In the genomic region with DNA sequence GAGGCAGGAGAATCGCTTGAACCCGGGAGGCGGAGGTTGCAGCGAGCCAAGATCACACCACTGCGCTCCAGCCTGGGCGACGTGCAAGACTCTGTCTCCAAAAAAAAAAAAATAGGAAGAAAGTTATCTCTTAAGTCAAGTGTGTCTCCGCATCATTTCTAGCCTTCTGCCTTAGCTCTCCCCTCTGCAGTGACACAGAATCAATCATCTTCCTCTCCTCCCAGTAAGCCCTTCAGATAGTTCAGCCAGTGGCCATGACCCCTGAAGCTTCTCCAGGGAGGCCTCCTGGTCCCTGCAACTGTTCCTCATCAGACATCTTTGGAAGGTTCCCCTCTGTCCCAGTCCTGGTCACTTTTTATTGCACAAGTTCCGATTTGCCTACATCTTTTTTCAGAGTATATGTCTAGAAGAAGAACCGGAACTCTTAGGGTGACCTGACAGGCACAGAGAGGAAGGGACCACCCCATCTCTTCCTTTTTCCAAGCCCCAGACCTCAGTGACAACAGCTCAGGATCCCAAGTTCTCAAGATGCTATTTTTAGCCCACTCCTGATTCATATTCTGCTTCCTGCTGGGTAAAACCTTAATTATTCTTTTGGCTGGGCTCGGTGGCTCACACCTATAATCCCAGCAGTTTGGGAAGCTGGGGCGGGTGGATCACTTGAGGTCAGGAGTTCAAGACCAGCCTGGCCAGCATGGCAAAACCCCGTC, we compare ENCODE assay signal across 14 cellular contexts. TPM values are rescaled to one million over a fixed set of nuclear protein-coding genes. Genes with fewer than 3 reads are reported as not detected.
A peak's percentile ranks its signal among the peaks of the same experiment; 100 is the strongest.
DNase-seq lines count a peak whose midpoint lies in the region; ATAC-seq and TF ChIP-seq lines count a peak whose summit lies in the region.
"Had no signal": no experiment of that assay in that cellular context is flagged by ENCODE, and none has a peak within 500 bp of the region (broad histone marks: within the 10 kb centered on the region; RNA-seq: fewer than 3 reads in every experiment).

No MANE protein-coding gene starts in this region.

- no peaks in the 10 kb centered on the region for H3K36me3 Mint-ChIP-seq in activated CD4-positive, alpha-beta T cell treated with anti-CD3 and anti-CD28 coated beads, Interleukin-2, amount 10 ng/mL, durations not matched to agents 24 days and 14 days (ENCODE audit: low read depth)
- H3K36me3 Mint-ChIP-seq in activated CD4-positive, alpha-beta T cell treated with anti-CD3 and anti-CD28 coated beads for 36 hours (ENCODE audit: low read depth), result no peaks in the 10 kb centered on the region
- H3K36me3 Mint-ChIP-seq in activated T-helper 17 cell treated with anti-CD3 and anti-CD28 coated beads, Interleukin-2, amount 50 U/mL, for 72 hours (ENCODE audit: low read depth), result no peaks in the 10 kb centered on the region

- peaks cover 21% of the 10 kb centered on the region for H3K4me1 Mint-ChIP-seq in activated CD4-positive, alpha-beta T cell treated with anti-CD3 and anti-CD28 coated beads, Interleukin-2, amount 10 ng/mL, durations not matched to agents 24 days and 14 days
- peaks cover 25% of the 10 kb centered on the region for H3K4me1 Mint-ChIP-seq in activated CD4-positive, alpha-beta T cell treated with anti-CD3 and anti-CD28 coated beads for 36 hours
- H3K4me1 Mint-ChIP-seq in activated T-helper 17 cell treated with anti-CD3 and anti-CD28 coated beads, Interleukin-2, amount 50 U/mL, for 72 hours, result peaks cover 8% of the 10 kb centered on the region

- peak overlapping the region in 7 of 8 donors; percentile 33 to 63 (median 44) for H3K27ac ChIP-seq in spleen
- H3K27ac ChIP-seq: suprapubic skin had no signal

- no peak for TF ChIP-seq CTCF in spleen (IDR thresholded peaks at IDR 0.05 in 8 of 11, conservative IDR thresholded peaks at IDR 0.05 in 3 of 11)

- no peak overlapping the region for H3K4me3 Mint-ChIP-seq in activated CD4-positive, alpha-beta T cell treated with anti-CD3 and anti-CD28 coated beads, Interleukin-2, amount 10 ng/mL, durations not matched to agents 24 days and 14 days
- H3K4me3 Mint-ChIP-seq in activated CD4-positive, alpha-beta T cell treated with anti-CD3 and anti-CD28 coated beads for 36 hours, result no peak overlapping the region
- H3K4me3 Mint-ChIP-seq in activated T-helper 17 cell treated with anti-CD3 and anti-CD28 coated beads, Interleukin-2, amount 50 U/mL, for 72 hours, result no peak overlapping the region
- H3K4me3 Mint-ChIP-seq: activated T-cell treated with anti-CD3 and anti-CD28 coated beads, Interleukin-2, amount 50 U/mL, for 4 hours had no signal

- H3K9me3 ChIP-seq in spleen, result no peaks in the 10 kb centered on the region
- H3K9me3 ChIP-seq: breast epithelium, suprapubic skin had no signal

- DNase-seq in activated CD4-positive, alpha-beta T cell treated with anti-CD3 and anti-CD28 coated beads, Interleukin-2, amount 10 ng/mL, durations not matched to agents 24 days and 14 days, result no peak
- no peak for DNase-seq in activated CD4-positive, alpha-beta T cell treated with anti-CD3 and anti-CD28 coated beads for 36 hours
- DNase-seq in hepatic stellate cell (ENCODE audit: low spot score), result peak; percentile 73
- DNase-seq in spleen, result no peak
- DNase-seq in NCI-H1436 (lab: John Stamatoyannopoulos, UW), result no peak
- no peak for DNase-seq in OCI-M2 (lab: John Stamatoyannopoulos, UW; ENCODE audit: unreplicated experiment)
- DNase-seq in stimulated activated naive CD8-positive, alpha-beta T cell treated with anti-CD3 and anti-CD28 coated beads, Interleukin-15, Interleukin-2, amounts not matched to agents 100 U/mL and 50 U/mL, for 24 hours, result no peak
- DNase-seq: activated T-cell treated with anti-CD3 and anti-CD28 coated beads, Interleukin-2, amount 50 U/mL, for 4 hours; NCI-H187 treated with DMSO at 0.1 percent for 48 hours had no signal

- no peaks in the 10 kb centered on the region for H3K9me3 Mint-ChIP-seq in activated CD4-positive, alpha-beta T cell treated with anti-CD3 and anti-CD28 coated beads, Interleukin-2, amount 10 ng/mL, durations not matched to agents 24 days and 14 days
- H3K9me3 Mint-ChIP-seq in activated CD4-positive, alpha-beta T cell treated with anti-CD3 and anti-CD28 coated beads for 36 hours (ENCODE audit: low read depth), result no peaks in the 10 kb centered on the region
- no peaks in the 10 kb centered on the region for H3K9me3 Mint-ChIP-seq in activated T-helper 17 cell treated with anti-CD3 and anti-CD28 coated beads, Interleukin-2, amount 50 U/mL, for 72 hours
- H3K9me3 Mint-ChIP-seq: activated T-cell treated with anti-CD3 and anti-CD28 coated beads, Interleukin-2, amount 50 U/mL, for 4 hours had no signal

- peak overlapping the region; percentile 66 for H3K27ac Mint-ChIP-seq in activated CD4-positive, alpha-beta T cell treated with anti-CD3 and anti-CD28 coated beads, Interleukin-2, amount 10 ng/mL, durations not matched to agents 24 days and 14 days
- no peak overlapping the region for H3K27ac Mint-ChIP-seq in activated CD4-positive, alpha-beta T cell treated with anti-CD3 and anti-CD28 coated beads for 36 hours
- peak overlapping the region; percentile 18 for H3K27ac Mint-ChIP-seq in activated T-helper 17 cell treated with anti-CD3 and anti-CD28 coated beads, Interleukin-2, amount 50 U/mL, for 72 hours

- H3K36me3 ChIP-seq in spleen, result no peaks in the 10 kb centered on the region
- H3K36me3 ChIP-seq: breast epithelium, suprapubic skin had no signal

- peaks cover 0 to 39% (median 12%) of the 10 kb centered on the region in 6 donors for H3K4me1 ChIP-seq in spleen
- H3K4me1 ChIP-seq: breast epithelium had no signal

- intact Hi-C loops in activated CD4-positive, alpha-beta T cell treated with anti-CD3 and anti-CD28 coated beads, Interleukin-2, amount 10 ng/mL, durations not matched to agents 24 days and 14 days (cut with micrococcal nuclease), result no loop called here
- intact Hi-C loops in activated CD4-positive, alpha-beta T cell treated with anti-CD3 and anti-CD28 coated beads for 36 hours (cut with DNase I, micrococcal nuclease), result loop anchor here in 1 of 2 experiments (10.0 kb wide), 1 partner anchor 293 kb away; no protein-coding TSS in a partner anchor
- intact Hi-C loops in spleen (cut with DNase I; ENCODE audit: low total_unique reads), result loop anchor here (10.0 kb wide), 1 partner anchor 123 kb away; a partner anchor contains a TSS

- no peaks in the 10 kb centered on the region for H3K27me3 Mint-ChIP-seq in activated CD4-positive, alpha-beta T cell treated with anti-CD3 and anti-CD28 coated beads, Interleukin-2, amount 10 ng/mL, durations not matched to agents 24 days and 14 days
- no peaks in the 10 kb centered on the region for H3K27me3 Mint-ChIP-seq in activated CD4-positive, alpha-beta T cell treated with anti-CD3 and anti-CD28 coated beads for 36 hours
- no peaks in the 10 kb centered on the region for H3K27me3 Mint-ChIP-seq in activated T-helper 17 cell treated with anti-CD3 and anti-CD28 coated beads, Interleukin-2, amount 50 U/mL, for 72 hours

- H3K27me3 ChIP-seq in spleen (replicated peaks in 1 of 7), result no peaks in the 10 kb centered on the region
- H3K27me3 ChIP-seq: breast epithelium, suprapubic skin had no signal

- CTCF ChIA-PET in activated CD4-positive, alpha-beta T cell treated with anti-CD3 and anti-CD28 coated beads for 36 hours (lab: Charles Lee), result interaction anchor here (4.7 kb wide), 1 partner anchor 148 kb away, joined by 23 read pairs; no protein-coding TSS in a partner anchor

- no peak overlapping the region for H3K4me3 ChIP-seq in spleen
- H3K4me3 ChIP-seq: breast epithelium, suprapubic skin had no signal

- 46 to 69% (median 60%) methylated on average over 13 of the region's 13 CpGs for WGBS in spleen, 5 donors

- TF ChIP-seq POLR2A in spleen (IDR thresholded peaks at IDR 0.05), result no peak

- POLR2A ChIA-PET in activated CD4-positive, alpha-beta T cell treated with anti-CD3 and anti-CD28 coated beads for 36 hours (lab: Charles Lee), result interaction anchor here (0.5 to 0.7 kb wide), 2 partner anchors 125 to 359 kb away, joined by 3 read pairs; no protein-coding TSS in a partner anchor

- ATAC-seq in activated CD4-positive, alpha-beta T cell treated with anti-CD3 and anti-CD28 coated beads for 36 hours, result no peak
- ATAC-seq in activated T-helper 17 cell treated with anti-CD3 and anti-CD28 coated beads, Interleukin-2, amount 50 U/mL, for 72 hours (replicated peaks), result no peak
- ATAC-seq in stimulated activated naive CD8-positive, alpha-beta T cell treated with anti-CD3 and anti-CD28 coated beads, Interleukin-15, Interleukin-2, amounts not matched to agents 100 U/mL and 50 U/mL, for 24 hours, result no peak
- ATAC-seq: activated T-cell treated with anti-CD3 and anti-CD28 coated beads, Interleukin-2, amount 50 U/mL, for 4 hours had no signal

RNA-seq across cellular contexts. Expression of a gene that starts 6.6 kb away (rescaled TPM):
- total RNA-seq in activated CD4-positive, alpha-beta T cell treated with anti-CD3 and anti-CD28 coated beads, Interleukin-2, amount 10 ng/mL, durations not matched to agents 24 days and 14 days, result 48.4 and 49.2 TPM in 2 replicates
- total RNA-seq in activated CD4-positive, alpha-beta T cell treated with anti-CD3 and anti-CD28 coated beads for 36 hours, result 10 to 100 TPM; 21.6 to 23.2 TPM
- 10 to 100 TPM; 16.5 to 19.3 TPM for total RNA-seq in activated T-helper 17 cell treated with anti-CD3 and anti-CD28 coated beads, Interleukin-2, amount 50 U/mL, for 72 hours
- total RNA-seq in spleen, result 10 to 100 TPM; 37.6 to 69.2 (median 54.9) TPM
- polyA plus RNA-seq in spleen, result 10 to 100 TPM; 30.5 to 48.1 (median 37.5) TPM

RNA-seq across cellular contexts. Expression of a gene that starts 42.7 kb away (rescaled TPM):
- 69.4 and 75.0 TPM in 2 replicates for total RNA-seq in activated CD4-positive, alpha-beta T cell treated with anti-CD3 and anti-CD28 coated beads, Interleukin-2, amount 10 ng/mL, durations not matched to agents 24 days and 14 days
- 10 to 100 TPM; 24.9 to 33.8 TPM for total RNA-seq in activated CD4-positive, alpha-beta T cell treated with anti-CD3 and anti-CD28 coated beads for 36 hours
- 10 to 100 TPM; 24.4 to 53.7 TPM for total RNA-seq in activated T-helper 17 cell treated with anti-CD3 and anti-CD28 coated beads, Interleukin-2, amount 50 U/mL, for 72 hours
- total RNA-seq in spleen, result 100 to 1,000 TPM; 103 to 170 (median 139) TPM
- polyA plus RNA-seq in spleen, result 10 to 100 TPM; 49.1 to 83.0 (median 61.4) TPM

RNA-seq across cellular contexts. Expression of a gene that starts 58.6 kb away (rescaled TPM):
- not detected in 2 replicates for total RNA-seq in activated CD4-positive, alpha-beta T cell treated with anti-CD3 and anti-CD28 coated beads, Interleukin-2, amount 10 ng/mL, durations not matched to agents 24 days and 14 days
- total RNA-seq in activated CD4-positive, alpha-beta T cell treated with anti-CD3 and anti-CD28 coated beads for 36 hours, result not detected
- total RNA-seq in activated T-helper 17 cell treated with anti-CD3 and anti-CD28 coated beads, Interleukin-2, amount 50 U/mL, for 72 hours, result not detected
- total RNA-seq in spleen, result 100 to 1,000 TPM in 4 of 7 donors, 10 to 100 TPM in 3; 39.5 to 321 (median 198) TPM
- 10 to 100 TPM in 1 of 3 donors, 1 to 10 TPM in 2; 3.8 to 11.1 (median 6.8) TPM for polyA plus RNA-seq in spleen
- total RNA-seq: activated T-cell treated with anti-CD3 and anti-CD28 coated beads, Interleukin-2, amount 50 U/mL, for 4 hours; Daoy; fibroblast of lung had no signal
- polyA plus RNA-seq: fibroblast of lung had no signal

Comparison
In these comparisons a context has a peak if more than half of its experiments do, and no peak if none do; other contexts are left out.
1. RNA of a gene that starts 58.6 kb away (total RNA-seq): 39.5 to 321 TPM in spleen; not detected in activated T-helper 17 cell treated with anti-CD3 and anti-CD28 coated beads, Interleukin-2, amount 50 U/mL, for 72 hours, not detected in activated CD4-positive, alpha-beta T cell treated with anti-CD3 and anti-CD28 coated beads, Interleukin-2, amount 10 ng/mL, durations not matched to agents 24 days and 14 days and not detected in activated CD4-positive, alpha-beta T cell treated with anti-CD3 and anti-CD28 coated beads for 36 hours; every median in the first group is over 10 times any median in the second.